27 cellular contexts compared by ENCODE assay signal in genomic region chr7:115102738-115103137, GRCh38.
"Had no signal": no experiment of that assay in that cellular context is flagged by ENCODE, and none has a peak within 500 bp of the region (broad histone marks: within the 10 kb centered on the region; RNA-seq: fewer than 3 reads in every experiment).

No MANE protein-coding gene starts in this region.

- ATAC-seq: stimulated activated effector memory CD8-positive, alpha-beta T cell treated with anti-CD3 and anti-CD28 coated beads, Interleukin-12 subunit alpha, Interleukin-12 subunit beta, amount 100 ng/mL, for 72 hours; stimulated activated memory B cell treated with anti-CD40 and anti-IgM and Interleukin-4, amounts not matched to agents 10 μg/mL and 1 μg/mL and 100 μg/mL, for 72 hours; stimulated activated naive B cell treated with anti-CD40 and anti-IgM and Interleukin-4, amounts not matched to agents 10 μg/mL and 1 μg/mL and 100 μg/mL, for 72 hours; stimulated activated naive CD8-positive, alpha-beta T cell treated with anti-CD3 and anti-CD28 coated beads, Interleukin-15, amount 100 ng/mL, for 72 hours; stimulated activated naive CD8-positive, alpha-beta T cell treated with anti-CD3 and anti-CD28 coated beads, Interleukin-15, Interleukin-2, amounts not matched to agents 100 U/mL and 50 U/mL, for 24 hours; upper lobe of right lung had no signal

- H3K27me3 ChIP-seq: stomach, suprapubic skin, testis, thyroid gland, tibial artery, tibial nerve, transverse colon, upper lobe of left lung, upper lobe of right lung, uterus, vagina had no signal

- FAIRE-seq: urothelium cell line had no signal

- H3K9me3 ChIP-seq: stomach, suprapubic skin, testis, thoracic aorta, thyroid gland, tibial artery, tibial nerve, transverse colon, upper lobe of left lung, upper lobe of right lung, uterus, vagina had no signal

- H3K36me3 ChIP-seq: stomach, suprapubic skin, thoracic aorta, thyroid gland, tibial artery, tibial nerve, transverse colon, upper lobe of left lung, upper lobe of right lung, uterus, vagina had no signal

- H3K4me1 ChIP-seq: suprapubic skin, testis, thyroid gland, tibial artery, tibial nerve, transverse colon, upper lobe of left lung, upper lobe of right lung, uterus, vagina had no signal

- H3K4me3 ChIP-seq: stomach, suprapubic skin, testis, thoracic aorta, thyroid gland, tibial artery, tibial nerve, transverse colon, upper lobe of left lung, upper lobe of right lung, uterus, vagina had no signal

- H3K27ac ChIP-seq: stomach, suprapubic skin, testis, thoracic aorta, thyroid gland, tibial artery, tibial nerve, transverse colon, upper lobe of left lung, upper lobe of right lung, uterus, vagina had no signal

- DNase-seq: stimulated activated CD4-positive, alpha-beta T cell treated with anti-CD3 and anti-CD28 coated beads, Interleukin-2, amount 100 ng/mL, for 48 hours; stimulated activated CD4-positive, alpha-beta T cell treated with anti-CD3 and anti-CD28 coated beads, Interleukin-4, amount 100 ng/mL, for 1 hour; stimulated activated CD4-positive, alpha-beta T cell treated with anti-CD3 and anti-CD28 coated beads, Interleukin-4, amount 100 ng/mL, for 24 hours; stimulated activated CD4-positive, alpha-beta T cell treated with anti-CD3 and anti-CD28 coated beads, Interleukin-4, amount 100 ng/mL, for 4 hours; stimulated activated CD8-positive, alpha-beta memory T cell treated with anti-CD3 and anti-CD28 coated beads, Interleukin-4, amount 100 ng/mL, for 48 hours; stimulated activated naive B cell treated with anti-CD40 and anti-IgM and Interleukin-4, amounts not matched to agents 10 μg/mL and 1 μg/mL and 100 μg/mL, for 72 hours; stimulated activated naive CD4-positive, alpha-beta T cell; stimulated activated naive CD4-positive, alpha-beta T cell treated with Interleukin-2 at 50 U/mL for 16 hours; stimulated activated naive CD8-positive, alpha-beta T cell treated with anti-CD3 and anti-CD28 coated beads, Interleukin-15, amount 100 ng/mL, for 72 hours; stimulated activated naive CD8-positive, alpha-beta T cell treated with anti-CD3 and anti-CD28 coated beads, Interleukin-15, Interleukin-2, amounts not matched to agents 100 U/mL and 50 U/mL, for 24 hours; stomach; substantia nigra; testis; thyroid gland; tibial artery; transverse colon; trophoblast cell; upper lobe of left lung; upper lobe of right lung; uterus had no signal
